8 cellular contexts compared by ENCODE assay signal in the genomic region with DNA sequence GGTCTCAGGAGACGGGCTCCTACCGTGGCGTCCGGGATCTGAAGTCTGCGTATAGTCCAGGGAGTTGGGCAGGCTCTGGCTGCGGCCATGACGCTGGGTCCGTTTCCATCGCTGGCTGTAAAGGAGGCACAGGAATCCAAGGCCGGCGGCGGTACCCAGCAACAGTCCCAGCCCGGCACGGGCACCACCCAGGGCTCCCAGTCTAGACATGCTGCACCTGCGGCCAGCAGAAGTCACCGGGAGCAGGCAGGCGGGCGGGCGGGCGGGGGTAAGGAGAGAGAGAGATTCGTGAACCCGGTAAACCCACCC. TPM values are rescaled to one million over a fixed set of nuclear protein-coding genes. Genes with fewer than 3 reads are reported as not detected.
DNase-seq lines count a peak whose midpoint lies in the region; ATAC-seq and TF ChIP-seq lines count a peak whose summit lies in the region.

No MANE protein-coding gene starts in this region.

- H3K9me3 Mint-ChIP-seq in glutamatergic neuron (ENCODE audit: unreplicated experiment) (peaks cover 5% of the 10 kb centered on the region), progenitor cell of endocrine pancreas (ENCODE audit: low read depth) (no peaks in the 10 kb centered on the region)

- H3K27me3 Mint-ChIP-seq in glutamatergic neuron (ENCODE audit: unreplicated experiment) (peaks cover 6% of the 10 kb centered on the region), progenitor cell of endocrine pancreas (no peaks in the 10 kb centered on the region)

- no peak for TF ChIP-seq CTCF in glutamatergic neuron (IDR thresholded peaks at IDR 0.05; ENCODE audit: partially characterized antibody, unreplicated experiment)
- TF ChIP-seq CTCF in progenitor cell of endocrine pancreas (IDR thresholded peaks at IDR 0.05; ENCODE audit: unreplicated experiment): no peak

- H3K27ac Mint-ChIP-seq in glutamatergic neuron (ENCODE audit: unreplicated experiment) (no peak overlapping the region), progenitor cell of endocrine pancreas (peak overlapping the region; percentile 64)

- DNase-seq in EH (ENCODE audit: low read depth): peak; percentile 43
- DNase-seq in activated CD8-positive, alpha-beta memory T cell treated with anti-CD3 and anti-CD28 coated beads, Interleukin-2, amount 50 U/mL, for 4 hours: peak; percentile 30
- peak; percentile 43 for DNase-seq in glutamatergic neuron
- no peak for DNase-seq in progenitor cell of endocrine pancreas (ENCODE audit: low spot score, unreplicated experiment)
- no peak for DNase-seq in NCI-H446 treated with DMSO at 0.1 percent for 48 hours (lab: John Stamatoyannopoulos, UW)
- no peak for DNase-seq in globus pallidus (ENCODE audit: low spot score)

- H3K36me3 Mint-ChIP-seq in glutamatergic neuron (ENCODE audit: unreplicated experiment) (no peaks in the 10 kb centered on the region), progenitor cell of endocrine pancreas (ENCODE audit: insufficient read depth) (peaks cover 3% of the 10 kb centered on the region)

- peak overlapping the region; percentile 87 for H3K4me3 Mint-ChIP-seq in glutamatergic neuron (ENCODE audit: unreplicated experiment)
- peak overlapping the region; percentile 93 for H3K4me3 Mint-ChIP-seq in progenitor cell of endocrine pancreas (ENCODE audit: low read depth)

- ATAC-seq in HG02973 (IDR thresholded peaks at IDR 0.05; ENCODE audit: unreplicated experiment): peak; percentile 3
- no peak for ATAC-seq in GM18517 (IDR thresholded peaks at IDR 0.05; ENCODE audit: unreplicated experiment)

- peaks cover 3% of the 10 kb centered on the region for H3K4me1 Mint-ChIP-seq in glutamatergic neuron (ENCODE audit: low read depth, unreplicated experiment)
- H3K4me1 Mint-ChIP-seq in progenitor cell of endocrine pancreas (ENCODE audit: low read depth): peaks cover 9% of the 10 kb centered on the region

RNA-seq across cellular contexts. Expression of a gene that starts 0.5 kb away (rescaled TPM):
- total RNA-seq in glutamatergic neuron (ENCODE audit: unreplicated experiment) (37.1 TPM), progenitor cell of endocrine pancreas (23.4 and 25.9 TPM in 2 replicates)

RNA-seq across cellular contexts. Expression of a gene that starts 9.3 kb away (rescaled TPM):
- 5.0 TPM for total RNA-seq in glutamatergic neuron (ENCODE audit: unreplicated experiment)
- 30.6 and 32.1 TPM in 2 replicates for total RNA-seq in progenitor cell of endocrine pancreas

RNA-seq across cellular contexts. Expression of a gene that starts 15.3 kb away (rescaled TPM):
- total RNA-seq in glutamatergic neuron (ENCODE audit: unreplicated experiment) (0.17 TPM), progenitor cell of endocrine pancreas (1.8 and 1.9 TPM in 2 replicates)

RNA-seq across cellular contexts. Expression of a gene that starts 52.4 kb away (rescaled TPM):
- 11.8 TPM for total RNA-seq in glutamatergic neuron (ENCODE audit: unreplicated experiment)
- 25.2 and 28.1 TPM in 2 replicates for total RNA-seq in progenitor cell of endocrine pancreas

RNA-seq across cellular contexts. Expression of a gene that starts 52.7 kb away (rescaled TPM):
- total RNA-seq in glutamatergic neuron (ENCODE audit: unreplicated experiment): 43.2 TPM
- total RNA-seq in progenitor cell of endocrine pancreas: 41.0 and 43.1 TPM in 2 replicates

Comparison
In these comparisons a context has a peak if more than half of its experiments do, and no peak if none do; other contexts are left out.
1. DNase-seq: peak in EH (single experiment), activated CD8-positive, alpha-beta memory T cell treated with anti-CD3 and anti-CD28 coated beads, Interleukin-2, amount 50 U/mL, for 4 hours (single experiment) and glutamatergic neuron (single experiment); none in progenitor cell of endocrine pancreas (single experiment), NCI-H446 treated with DMSO at 0.1 percent for 48 hours (single experiment) and globus pallidus (single experiment).